ENCODE assay signal across 31 cellular contexts in genomic region chr3:131081224-131081623, GRCh38.
"Had no signal": no experiment of that assay in that cellular context is flagged by ENCODE, and none has a peak within 500 bp of the region (broad histone marks: within the 10 kb centered on the region; RNA-seq: fewer than 3 reads in every experiment).

No MANE protein-coding gene starts in this region.

- H3K4me3 ChIP-seq: cardiac muscle cell, SK-N-MC had no signal

- H3K36me3 ChIP-seq: brain microvascular endothelial cell, cardiac muscle cell had no signal

- H3K9me3 Mint-ChIP-seq: activated CD4-positive, alpha-beta memory T cell treated with anti-CD3 and anti-CD28 coated beads, Interleukin-2, amount 10 ng/mL, durations not matched to agents 7 days and 5 days; activated CD4-positive, alpha-beta T cell treated with anti-CD3 and anti-CD28 coated beads, Interleukin-2, amount 10 ng/mL, durations not matched to agents 7 days and 5 days; activated naive CD4-positive, alpha-beta T cell treated with anti-CD3 and anti-CD28 coated beads, Interleukin-2, amount 10 ng/mL, durations not matched to agents 7 days and 5 days; activated naive CD8-positive, alpha-beta T cell treated with anti-CD3 and anti-CD28 coated beads for 36 hours; activated T-helper 2 cell treated with anti-CD3 and anti-CD28 coated beads, Interferon-gamma antibody, Interleukin-2, Interleukin-4, amounts not matched to agents 10 μg/mL and 5 μg/mL and 100 μg/mL, durations not matched to agents 14 hours and 24 hours and 36 hours; T-cell had no signal

- H3K4me3 Mint-ChIP-seq: activated CD4-positive, alpha-beta memory T cell treated with anti-CD3 and anti-CD28 coated beads, Interleukin-2, amount 10 ng/mL, durations not matched to agents 7 days and 5 days; activated CD4-positive, alpha-beta T cell treated with anti-CD3 and anti-CD28 coated beads, Interleukin-2, amount 10 ng/mL, durations not matched to agents 7 days and 5 days; activated naive CD4-positive, alpha-beta T cell treated with anti-CD3 and anti-CD28 coated beads, Interleukin-2, amount 10 ng/mL, durations not matched to agents 7 days and 5 days; activated naive CD8-positive, alpha-beta T cell treated with anti-CD3 and anti-CD28 coated beads for 36 hours; T-cell had no signal

- H3K27me3 ChIP-seq: brain microvascular endothelial cell, cardiac muscle cell had no signal

- DNase-seq: activated CD4-positive, alpha-beta memory T cell treated with anti-CD3 and anti-CD28 coated beads, Interleukin-2, amount 10 ng/mL, durations not matched to agents 7 days and 5 days; activated CD4-positive, alpha-beta T cell treated with anti-CD3 and anti-CD28 coated beads, Interleukin-2, amount 10 ng/mL, durations not matched to agents 7 days and 5 days; activated CD4-positive, CD25-positive, alpha-beta regulatory T cell; activated gamma-delta T cell treated with Interleukin-2 at 50 U/mL for 16 hours; activated naive CD4-positive, alpha-beta T cell treated with anti-CD3 and anti-CD28 coated beads, Interleukin-2, amount 10 ng/mL, durations not matched to agents 7 days and 5 days; activated naive CD8-positive, alpha-beta T cell treated with anti-CD3 and anti-CD28 coated beads for 36 hours; activated T-cell treated with anti-CD3 and anti-CD28 coated beads for 4 hours; activated T-cell treated with anti-CD3 and anti-CD28 coated beads, Interleukin-2, amount 50 U/mL, for 48 hours; brain microvascular endothelial cell; cerebellar nuclear complex; Kasumi-1; NCI-H1092; NCI-H1417 treated with DMSO at 0.1 percent for 48 hours; NCI-H1694; NCI-H2029 treated with DMSO at 0.1 percent for 48 hours; NCI-H345; NCI-H510A; NCI-H526 treated with DMSO at 0.1 percent for 48 hours; NK-92 treated with Interleukin-12 subunit alpha and Interleukin-12 subunit beta, amount 100 ng/mL, for 24 hours; OCI-M1; RPMI8226; T-cell; T-helper 2 cell; T1000 had no signal

- H3K4me1 Mint-ChIP-seq: activated CD4-positive, alpha-beta memory T cell treated with anti-CD3 and anti-CD28 coated beads, Interleukin-2, amount 10 ng/mL, durations not matched to agents 7 days and 5 days; activated CD4-positive, alpha-beta T cell treated with anti-CD3 and anti-CD28 coated beads, Interleukin-2, amount 10 ng/mL, durations not matched to agents 7 days and 5 days; activated naive CD4-positive, alpha-beta T cell treated with anti-CD3 and anti-CD28 coated beads, Interleukin-2, amount 10 ng/mL, durations not matched to agents 7 days and 5 days had no signal

- H3K36me3 Mint-ChIP-seq: activated naive CD4-positive, alpha-beta T cell treated with anti-CD3 and anti-CD28 coated beads, Interleukin-2, amount 10 ng/mL, durations not matched to agents 7 days and 5 days; activated naive CD8-positive, alpha-beta T cell treated with anti-CD3 and anti-CD28 coated beads for 36 hours had no signal

- ATAC-seq: Panc1, Right ventricle myocardium inferior, T-cell had no signal

- FAIRE-seq: TTC549 had no signal

- H3K27me3 Mint-ChIP-seq: activated CD4-positive, alpha-beta memory T cell treated with anti-CD3 and anti-CD28 coated beads, Interleukin-2, amount 10 ng/mL, durations not matched to agents 7 days and 5 days; activated CD4-positive, alpha-beta T cell treated with anti-CD3 and anti-CD28 coated beads, Interleukin-2, amount 10 ng/mL, durations not matched to agents 7 days and 5 days; activated naive CD4-positive, alpha-beta T cell treated with anti-CD3 and anti-CD28 coated beads, Interleukin-2, amount 10 ng/mL, durations not matched to agents 7 days and 5 days; activated naive CD8-positive, alpha-beta T cell treated with anti-CD3 and anti-CD28 coated beads for 36 hours; T-cell had no signal

- H3K27ac ChIP-seq: brain microvascular endothelial cell, cardiac muscle cell, SK-N-MC, VCaP had no signal

- H3K27ac Mint-ChIP-seq: activated CD4-positive, alpha-beta memory T cell treated with anti-CD3 and anti-CD28 coated beads, Interleukin-2, amount 10 ng/mL, durations not matched to agents 7 days and 5 days; activated CD4-positive, alpha-beta T cell treated with anti-CD3 and anti-CD28 coated beads, Interleukin-2, amount 10 ng/mL, durations not matched to agents 7 days and 5 days; activated naive CD4-positive, alpha-beta T cell treated with anti-CD3 and anti-CD28 coated beads, Interleukin-2, amount 10 ng/mL, durations not matched to agents 7 days and 5 days; activated naive CD8-positive, alpha-beta T cell treated with anti-CD3 and anti-CD28 coated beads for 36 hours; activated T-helper 2 cell treated with anti-CD3 and anti-CD28 coated beads, Interferon-gamma antibody, Interleukin-2, Interleukin-4, amounts not matched to agents 10 μg/mL and 5 μg/mL and 100 μg/mL, durations not matched to agents 14 hours and 24 hours and 36 hours; T-cell had no signal
